ENCODE assay signal across 12 cellular contexts in the genomic region with DNA sequence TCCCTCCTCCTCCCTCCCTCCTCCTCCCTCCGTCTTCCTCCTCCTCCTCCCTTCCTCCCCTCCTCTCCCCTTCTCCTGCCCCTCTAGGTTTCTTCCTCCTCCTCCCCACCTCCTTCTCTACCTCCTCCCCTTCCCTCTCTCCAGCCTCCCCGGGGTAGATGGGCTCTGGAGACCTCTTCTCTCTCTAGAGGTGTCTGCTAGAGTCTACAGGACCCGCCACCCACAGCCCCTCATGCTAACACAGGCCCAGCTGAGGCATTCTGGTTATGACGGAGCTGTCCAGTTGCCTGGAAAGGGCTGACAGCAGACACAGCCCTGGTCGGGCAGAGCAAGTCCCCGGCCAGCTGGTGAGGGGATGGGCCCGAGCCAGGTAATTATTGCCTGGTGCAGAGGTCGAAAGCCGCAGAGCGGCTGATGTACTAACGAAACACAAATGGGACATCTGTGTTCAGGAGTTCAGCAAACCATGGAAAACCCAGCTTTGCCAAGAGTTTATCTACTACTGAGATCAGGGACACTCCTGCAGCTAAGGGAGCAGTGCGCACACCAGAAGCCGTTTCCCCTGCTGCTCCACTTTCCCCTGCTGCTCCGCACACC.
"Had no signal": no experiment of that assay in that cellular context is flagged by ENCODE, and none has a peak within 500 bp of the region (broad histone marks: within the 10 kb centered on the region; RNA-seq: fewer than 3 reads in every experiment).

No MANE protein-coding gene starts in this region.

- ATAC-seq: activated CD8-positive, alpha-beta memory T cell treated with anti-CD3 and anti-CD28 coated beads, Interleukin-2, amount 10 ng/mL, durations not matched to agents 7 days and 5 days; esophagus mucosa; gastrocnemius medialis; heart right ventricle; stimulated activated naive CD8-positive, alpha-beta T cell treated with anti-CD3 and anti-CD28 coated beads, Interleukin-15, amount 100 ng/mL, for 72 hours had no signal

- DNase-seq: activated CD4-positive, alpha-beta memory T cell treated with anti-CD3 and anti-CD28 coated beads for 36 hours; activated CD8-positive, alpha-beta memory T cell treated with anti-CD3 and anti-CD28 coated beads, Interleukin-2, amount 10 ng/mL, durations not matched to agents 7 days and 5 days; amniotic stem cell; effector CD4-positive, alpha-beta T cell; gastrocnemius medialis; heart right ventricle; occipital lobe; stimulated activated CD4-positive, alpha-beta T cell treated with anti-CD3 and anti-CD28 coated beads, Interleukin-4, amount 100 ng/mL, for 1 hour; stimulated activated naive CD8-positive, alpha-beta T cell treated with anti-CD3 and anti-CD28 coated beads, Interleukin-15, amount 100 ng/mL, for 72 hours; transverse colon; WERI-Rb-1 had no signal
